ENCODE assay signal across 6 cellular contexts in the genomic region with DNA sequence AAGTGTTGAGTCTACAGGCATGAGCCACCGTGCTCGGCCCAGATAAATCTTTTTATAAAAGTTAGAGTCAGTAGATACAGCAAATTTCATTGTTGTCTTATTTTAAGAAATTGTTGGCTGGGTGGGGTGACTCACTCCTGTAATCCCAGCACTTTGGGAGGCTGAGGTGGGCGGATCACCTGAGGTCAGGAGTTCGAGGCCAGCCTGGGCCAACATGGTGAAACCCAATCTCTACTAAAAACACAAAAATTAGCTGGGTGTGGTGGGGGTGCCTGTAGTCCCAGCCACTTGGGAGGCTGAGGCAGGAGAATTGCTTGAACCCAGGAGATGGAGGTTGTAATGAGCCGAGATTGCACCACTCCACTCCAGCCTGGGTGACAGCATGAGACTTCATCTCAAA. TPM values are rescaled to one million over a fixed set of nuclear protein-coding genes. Genes with fewer than 3 reads are reported as not detected.
"Had no signal": no experiment of that assay in that cellular context is flagged by ENCODE, and none has a peak within 500 bp of the region (broad histone marks: within the 10 kb centered on the region; RNA-seq: fewer than 3 reads in every experiment).

No MANE protein-coding gene starts in this region.

RNA-seq across cellular contexts. Expression of a gene that starts 6.4 kb away (rescaled TPM):
- polyA plus RNA-seq: immature natural killer cell had no signal

RNA-seq across cellular contexts. Expression of a gene that starts 19.3 kb away (rescaled TPM):
- total RNA-seq: dermis blood vessel endothelial cell, epithelial cell of proximal tubule, foreskin keratinocyte had no signal
- polyA plus RNA-seq: keratinocyte had no signal

RNA-seq across cellular contexts. Expression of a gene that starts 29.5 kb away (rescaled TPM):
- total RNA-seq: right atrium auricular region had no signal
- polyA plus RNA-seq: immature natural killer cell had no signal
